In genomic region chr17:43531082-43531378, GRCh38 we compare ENCODE assay signal across 13 cellular contexts. TPM values are rescaled to one million over a fixed set of nuclear protein-coding genes. Genes with fewer than 3 reads are reported as not detected.
DNase-seq lines count a peak whose midpoint lies in the region; ATAC-seq and TF ChIP-seq lines count a peak whose summit lies in the region.
"Had no signal": no experiment of that assay in that cellular context is flagged by ENCODE, and none has a peak within 500 bp of the region (broad histone marks: within the 10 kb centered on the region; RNA-seq: fewer than 3 reads in every experiment).

No MANE protein-coding gene starts in this region.

- ATAC-seq in heart left ventricle (no peak), left ventricle myocardium superior (no peak), thoracic aorta (ENCODE audit: insufficient number of reproducible peaks, low FRiP score, low read depth) (no peak), HG03135 (IDR thresholded peaks at IDR 0.05; ENCODE audit: unreplicated experiment) (no peak)
- ATAC-seq: naive thymus-derived CD4-positive, alpha-beta T cell had no signal

- no peak for TF ChIP-seq POLR2A in heart left ventricle (IDR thresholded peaks at IDR 0.05)

- H3K4me3 ChIP-seq in heart left ventricle (peak overlapping the region in 7 of 12 donors; percentile 16 to 47 (median 33)), choroid plexus epithelial cell (ENCODE audit: low read depth, low read length) (peak overlapping the region; percentile 32), thoracic aorta (no peak overlapping the region)
- H3K4me3 ChIP-seq: testis had no signal

- H3K27ac Mint-ChIP-seq in mesothelial cell of epicardium, result peak overlapping the region; percentile 85

- H3K4me3 Mint-ChIP-seq in mesothelial cell of epicardium, result peak overlapping the region; percentile 17
- H3K4me3 Mint-ChIP-seq: naive thymus-derived CD4-positive, alpha-beta T cell had no signal

- H3K27me3 ChIP-seq in heart left ventricle (no peaks in the 10 kb centered on the region), thoracic aorta (replicated peaks; ENCODE audit: insufficient read depth) (no peaks in the 10 kb centered on the region)
- H3K27me3 ChIP-seq: foreskin keratinocyte, testis had no signal

- H3K9me3 ChIP-seq in heart left ventricle (no peaks in the 10 kb centered on the region), thoracic aorta (no peaks in the 10 kb centered on the region)
- H3K9me3 ChIP-seq: testis had no signal

- intact Hi-C loops in heart left ventricle (cut with DNase I), result no loop called here
- intact Hi-C loops in left ventricle myocardium superior (cut with micrococcal nuclease), result no loop called here

- peaks cover 19% of the 10 kb centered on the region for H3K4me1 Mint-ChIP-seq in mesothelial cell of epicardium

- peak overlapping the region in 10 of 12 donors; percentile 24 to 82 (median 63) for H3K27ac ChIP-seq in heart left ventricle
- peak overlapping the region; percentile 30 to 36 for H3K27ac ChIP-seq in thoracic aorta
- H3K27ac ChIP-seq: foreskin keratinocyte had no signal

- DNase-seq in heart left ventricle, result no peak
- no peak for DNase-seq in left ventricle myocardium superior
- no peak for DNase-seq in choroid plexus epithelial cell (ENCODE audit: low read depth)
- no peak for DNase-seq in mesothelial cell of epicardium (ENCODE audit: low spot score in 2 of 2, unreplicated experiment in 2 of 2)
- no peak for DNase-seq in thoracic aorta (ENCODE audit: low spot score)
- no peak for DNase-seq in NOMO-1 treated with DMSO at 0.1 percent for 48 hours (lab: John Stamatoyannopoulos, UW; ENCODE audit: unreplicated experiment)
- no peak for DNase-seq in activated gamma-delta T cell treated with Interleukin-2 at 50 U/mL for 16 hours
- DNase-seq: activated CD4-positive, alpha-beta T cell treated with anti-CD3 and anti-CD28 coated beads for 1 hour; MV-4-11; naive thymus-derived CD4-positive, alpha-beta T cell had no signal

- H3K9me3 Mint-ChIP-seq in mesothelial cell of epicardium, result no peaks in the 10 kb centered on the region
- H3K9me3 Mint-ChIP-seq: naive thymus-derived CD4-positive, alpha-beta T cell had no signal

- peaks cover 15% of the 10 kb centered on the region for H3K27me3 Mint-ChIP-seq in mesothelial cell of epicardium (ENCODE audit: low read depth)
- H3K27me3 Mint-ChIP-seq: naive thymus-derived CD4-positive, alpha-beta T cell had no signal

- TF ChIP-seq CTCF in heart left ventricle (IDR thresholded peaks at IDR 0.05), result no peak
- TF ChIP-seq CTCF in choroid plexus epithelial cell (conservative IDR thresholded peaks at IDR 0.05; ENCODE audit: low read depth, low read length), result no peak
- no peak for TF ChIP-seq CTCF in mesothelial cell of epicardium (IDR thresholded peaks at IDR 0.05; ENCODE audit: unreplicated experiment)
- no peak for TF ChIP-seq CTCF in thoracic aorta (IDR thresholded peaks at IDR 0.05)

- H3K4me1 ChIP-seq in heart left ventricle (peaks cover 4 to 44% (median 29%) of the 10 kb centered on the region in 12 donors), thoracic aorta (ENCODE audit: control insufficient read depth in 1 of 2, low read depth in 2 of 2) (peaks cover 4 to 16% of the 10 kb centered on the region in 2 donors)

- WGBS in heart left ventricle, 4 donors, result 33 to 35% (median 34%) methylated on average over 3 of the region's 3 CpGs

- no peaks in the 10 kb centered on the region for H3K36me3 Mint-ChIP-seq in mesothelial cell of epicardium

- peaks cover 0 to 25% (median 11%) of the 10 kb centered on the region in 9 donors for H3K36me3 ChIP-seq in heart left ventricle
- no peaks in the 10 kb centered on the region for H3K36me3 ChIP-seq in thoracic aorta

RNA-seq across cellular contexts. Expression of gene ETV4, which starts 15.1 kb away (rescaled TPM):
- 1 to 10 TPM in 2 of 9 donors, under 1 TPM in 7; 0.30 to 1.5 (median 0.74) TPM for total RNA-seq in heart left ventricle
- polyA plus RNA-seq in heart left ventricle, result 1 to 10 TPM in 1 of 2 donors, under 1 TPM in 1; 0.46 to 1.7 TPM
- 0.37 TPM for total RNA-seq in left ventricle myocardium superior
- 4.4 to 5.6 TPM (median 5.4 TPM) in 3 replicates for total RNA-seq in mesothelial cell of epicardium
- total RNA-seq in thoracic aorta, result 1 to 10 TPM; 1.2 to 1.5 TPM
- polyA plus RNA-seq: naive thymus-derived CD4-positive, alpha-beta T cell had no signal

RNA-seq across cellular contexts. Expression of gene DHX8, which starts 47.3 kb away (rescaled TPM):
- total RNA-seq in heart left ventricle (10 to 100 TPM; 22.7 to 41.0 (median 28.1) TPM), left ventricle myocardium superior (29.7 TPM), mesothelial cell of epicardium (64.4 to 71.9 TPM (median 68.6 TPM) in 3 replicates), thoracic aorta (10 to 100 TPM; 37.2 to 43.6 TPM)
- polyA plus RNA-seq in heart left ventricle, result 10 to 100 TPM; 13.4 to 30.7 TPM
